Comparison of ENCODE assay signal across 18 cellular contexts in genomic region chr7:919114-919442, GRCh38. TPM values are rescaled to one million over a fixed set of nuclear protein-coding genes. Genes with fewer than 3 reads are reported as not detected.
A peak's percentile ranks its signal among the peaks of the same experiment; 100 is the strongest.
DNase-seq lines count a peak whose midpoint lies in the region; ATAC-seq lines count a peak whose summit lies in the region.
"Had no signal": no experiment of that assay in that cellular context is flagged by ENCODE, and none has a peak within 500 bp of the region (broad histone marks: within the 10 kb centered on the region; RNA-seq: fewer than 3 reads in every experiment).

No MANE protein-coding gene starts in this region.

- H3K9me3 ChIP-seq in HAP-1, result no peaks in the 10 kb centered on the region
- H3K9me3 ChIP-seq: vagina had no signal

- ATAC-seq in left lobe of liver (no peak), HG02610 (IDR thresholded peaks at IDR 0.05; ENCODE audit: unreplicated experiment) (no peak)
- ATAC-seq: K562 had no signal

- DNase-seq in activated naive CD4-positive, alpha-beta T cell treated with anti-CD3 and anti-CD28 coated beads, Interleukin-2, amount 10 ng/mL, durations not matched to agents 7 days and 5 days, result peak; percentile 16
- no peak for DNase-seq in activated naive CD4-positive, alpha-beta T cell (lab: John Stamatoyannopoulos, UW)
- peak; percentile 14 for DNase-seq in activated CD8-positive, alpha-beta memory T cell treated with anti-CD3 and anti-CD28 coated beads, Interleukin-2, amount 50 U/mL, for 4 hours
- peak; percentile 36 for DNase-seq in left lobe of liver (ENCODE audit: low spot score)
- DNase-seq in HAP-1 (ENCODE audit: low spot score in 2 of 2), result no peak
- no peak for DNase-seq in NCI-H526 (lab: John Stamatoyannopoulos, UW)
- DNase-seq: activated CD4-positive, alpha-beta T cell treated with anti-CD3 and anti-CD28 coated beads, Interleukin-2, amount 50 U/mL, for 4 hours; activated gamma-delta T cell; NCI-H1048; NCI-H526 treated with DMSO at 0.1 percent for 48 hours; OCI-M1; stimulated activated naive CD4-positive, alpha-beta T cell treated with Interleukin-2 at 50 U/mL for 16 hours had no signal

- peaks cover 21% of the 10 kb centered on the region for H3K4me1 Mint-ChIP-seq in activated naive CD4-positive, alpha-beta T cell treated with anti-CD3 and anti-CD28 coated beads, Interleukin-2, amount 10 ng/mL, durations not matched to agents 7 days and 5 days

- H3K9me3 Mint-ChIP-seq in activated naive CD4-positive, alpha-beta T cell treated with anti-CD3 and anti-CD28 coated beads, Interleukin-2, amount 10 ng/mL, durations not matched to agents 7 days and 5 days, result no peaks in the 10 kb centered on the region

- H3K4me3 ChIP-seq in HAP-1, result no peak overlapping the region
- H3K4me3 ChIP-seq: K562, SK-N-MC, vagina had no signal

- no peaks in the 10 kb centered on the region for H3K4me1 ChIP-seq in HAP-1

- in situ Hi-C loops in HAP-1 (cut with MboI; ENCODE audit: low sequenced_read_pairs), result no loop called here

- peak overlapping the region; percentile 64 for H3K27ac ChIP-seq in temporal lobe (ENCODE audit: low read depth, low read length)
- H3K27ac ChIP-seq: HL-60, SK-N-MC, vagina had no signal

- H3K36me3 Mint-ChIP-seq in activated naive CD4-positive, alpha-beta T cell treated with anti-CD3 and anti-CD28 coated beads, Interleukin-2, amount 10 ng/mL, durations not matched to agents 7 days and 5 days, result no peaks in the 10 kb centered on the region

- CTCF ChIA-PET in activated naive CD4-positive, alpha-beta T cell treated with anti-CD3 and anti-CD28 coated beads, Interleukin-2, amount 10 ng/mL, durations not matched to agents 7 days and 5 days (lab: Charles Lee), result no interaction called here

- peaks cover 10% of the 10 kb centered on the region for H3K27me3 Mint-ChIP-seq in activated naive CD4-positive, alpha-beta T cell treated with anti-CD3 and anti-CD28 coated beads, Interleukin-2, amount 10 ng/mL, durations not matched to agents 7 days and 5 days

- H3K27me3 ChIP-seq in HAP-1 (ENCODE audit: low read depth), result no peaks in the 10 kb centered on the region
- H3K27me3 ChIP-seq: vagina had no signal

- H3K36me3 ChIP-seq in HAP-1 (replicated peaks), result no peaks in the 10 kb centered on the region
- H3K36me3 ChIP-seq: vagina had no signal

- H3K4me3 Mint-ChIP-seq in activated naive CD4-positive, alpha-beta T cell treated with anti-CD3 and anti-CD28 coated beads, Interleukin-2, amount 10 ng/mL, durations not matched to agents 7 days and 5 days, result no peak overlapping the region

- H3K27ac Mint-ChIP-seq in activated naive CD4-positive, alpha-beta T cell treated with anti-CD3 and anti-CD28 coated beads, Interleukin-2, amount 10 ng/mL, durations not matched to agents 7 days and 5 days, result no peak overlapping the region

RNA-seq across cellular contexts. Expression of gene ADAP1, which starts 35.4 kb away (rescaled TPM):
- total RNA-seq in left lobe of liver (2.8 TPM), temporal lobe (32.0 TPM)

RNA-seq across cellular contexts. Expression of gene GET4, which starts 42.7 kb away (rescaled TPM):
- total RNA-seq in left lobe of liver (38.2 TPM), temporal lobe (17.7 TPM)

RNA-seq across cellular contexts. Expression of gene COX19, which starts 56.3 kb away (rescaled TPM):
- 5.2 TPM for total RNA-seq in left lobe of liver
- 13.3 TPM for total RNA-seq in temporal lobe

Comparison
In these comparisons a context has a peak if more than half of its experiments do, and no peak if none do; other contexts are left out.
1. DNase-seq: peak in activated naive CD4-positive, alpha-beta T cell treated with anti-CD3 and anti-CD28 coated beads, Interleukin-2, amount 10 ng/mL, durations not matched to agents 7 days and 5 days (single experiment), activated CD8-positive, alpha-beta memory T cell treated with anti-CD3 and anti-CD28 coated beads, Interleukin-2, amount 50 U/mL, for 4 hours (single experiment) and left lobe of liver (single experiment); none in activated naive CD4-positive, alpha-beta T cell (0 of 4), HAP-1 (0 of 2) and NCI-H526 (0 of 2).